Comparison of ENCODE assay signal across 1 cellular context in the genomic region with DNA sequence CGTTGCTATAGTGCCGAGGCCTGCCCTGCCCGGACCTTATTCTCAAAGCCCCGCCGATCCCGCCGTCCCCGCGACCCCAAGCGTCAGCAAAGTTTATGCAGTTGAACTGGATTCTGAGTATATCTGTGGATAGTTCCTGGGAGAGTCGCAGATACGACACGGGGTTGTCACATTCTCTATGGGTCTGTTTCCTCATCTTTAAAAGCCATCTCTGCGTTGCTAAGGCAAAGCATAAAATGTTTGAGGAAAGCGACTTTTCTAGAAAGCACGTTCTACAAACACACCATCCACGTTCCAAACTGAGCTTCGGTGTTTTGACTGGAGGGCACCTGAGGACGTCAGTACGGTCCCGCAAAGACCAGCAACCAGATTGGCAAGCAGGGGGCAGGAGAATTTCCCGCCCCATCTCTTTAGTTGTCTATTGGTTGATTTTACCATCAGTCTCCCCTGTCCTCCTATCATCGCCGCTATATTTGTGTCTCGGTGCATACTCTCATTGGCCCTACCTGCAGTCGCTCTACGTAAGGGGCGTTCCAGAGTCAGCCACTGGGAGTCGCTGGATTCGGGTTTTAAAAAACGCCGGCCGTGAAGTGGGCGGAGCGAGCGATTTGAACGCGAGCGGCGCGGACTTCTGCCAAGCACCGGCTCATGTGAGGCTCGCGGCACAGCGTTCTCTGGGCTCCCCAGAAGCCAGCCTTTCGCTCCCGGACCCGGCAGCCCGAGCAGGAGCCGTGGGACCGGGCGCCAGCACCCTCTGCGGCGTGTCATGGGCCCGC.
TF ChIP-seq lines count a peak whose summit lies in the region.

Gene CENPA (plus strand): TSS at position 626 of the 776 bp plus-strand sequence. CDS start 141 bp downstream, at position 767.

TF ChIP-seq in HepG2, 621 proteins besides CTCF, POLR2A, EP300 and RAD21 (continued from another document and continues in another):
- TF ChIP-seq ZNF770 (CRISPR knock-in tag; IDR thresholded peaks at IDR 0.05) (peak; percentile 72; the same call in 1 of the 2 replicates), MZF1 (CRISPR knock-in tag; IDR thresholded peaks at IDR 0.05; ENCODE audit: borderline replicate concordance) (0 out of 2 replicates have a peak, but pooled peaks have one; percentile 85), CBX5 (CRISPR knock-in tag; IDR thresholded peaks at IDR 0.05; ENCODE audit: borderline replicate concordance) (peak; percentile 81; the same call in 1 of the 2 replicates), TBX2 (CRISPR knock-in tag; IDR thresholded peaks at IDR 0.05; ENCODE audit: borderline replicate concordance) (peak; percentile 86), ZNF180 (CRISPR knock-in tag; IDR thresholded peaks at IDR 0.05; ENCODE audit: borderline replicate concordance, low read depth) (peak; percentile 94; the same call in 1 of the 2 replicates), ARHGAP35 (CRISPR knock-in tag; IDR thresholded peaks at IDR 0.05; ENCODE audit: borderline replicate concordance) (peak; percentile 99), FOSL1 (CRISPR knock-in tag; IDR thresholded peaks at IDR 0.05; ENCODE audit: borderline replicate concordance) (peak; percentile 51; the same call in 1 of the 2 replicates), JUNB (CRISPR knock-in tag; IDR thresholded peaks at IDR 0.05; ENCODE audit: borderline replicate concordance) (peak; percentile 94), AKAP8 (CRISPR knock-in tag; IDR thresholded peaks at IDR 0.05) (peak; percentile 73; the same call in 1 of the 2 replicates), ZNF335 (CRISPR knock-in tag; IDR thresholded peaks at IDR 0.05) (peak; percentile 91), HOXA3 (CRISPR knock-in tag; IDR thresholded peaks at IDR 0.05) (peak; percentile 92), SNAPC5 (CRISPR knock-in tag; IDR thresholded peaks at IDR 0.05; ENCODE audit: borderline replicate concordance) (peak; percentile 96), TARDBP (CRISPR knock-in tag; IDR thresholded peaks at IDR 0.05) (peak; percentile 90), TMF1 (CRISPR knock-in tag; IDR thresholded peaks at IDR 0.05; ENCODE audit: low read depth) (peak; percentile 97; the same call in 1 of the 2 replicates), ZNF747 (CRISPR knock-in tag; IDR thresholded peaks at IDR 0.05; ENCODE audit: borderline replicate concordance) (peak; percentile 94), TFAP4 (IDR thresholded peaks at IDR 0.05; ENCODE audit: borderline replicate concordance, low read depth) (no peak), ELK4 (CRISPR knock-in tag; IDR thresholded peaks at IDR 0.05; ENCODE audit: borderline replicate concordance) (peak; percentile 78; the same call in 1 of the 2 replicates), REPIN1 (CRISPR knock-in tag; IDR thresholded peaks at IDR 0.05; ENCODE audit: borderline replicate concordance, low read depth) (peak; percentile 95), SOX5 (CRISPR knock-in tag; IDR thresholded peaks at IDR 0.05; ENCODE audit: borderline replicate concordance) (peak; percentile 76), E2F5 (CRISPR knock-in tag; conservative IDR thresholded peaks at IDR 0.05) (peak; percentile 95), ZSCAN22 (CRISPR knock-in tag; IDR thresholded peaks at IDR 0.05) (0 out of 2 replicates have a peak, but pooled peaks have one; percentile 37), SIX4 (CRISPR knock-in tag; IDR thresholded peaks at IDR 0.05) (peak; percentile 85), ARNTL (CRISPR knock-in tag; IDR thresholded peaks at IDR 0.05) (peak; percentile 87)
- TF ChIP-seq, protein P1, sequence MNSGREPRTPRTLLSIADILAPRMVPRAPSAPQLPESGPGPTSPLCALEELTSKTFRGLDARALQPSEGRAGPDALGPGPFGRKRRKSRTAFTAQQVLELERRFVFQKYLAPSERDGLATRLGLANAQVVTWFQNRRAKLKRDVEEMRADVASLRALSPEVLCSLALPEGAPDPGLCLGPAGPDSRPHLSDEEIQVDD (CRISPR knock-in tag; IDR thresholded peaks at IDR 0.05; ENCODE audit: borderline replicate concordance), result peak; percentile 93; the same call in 1 of the 2 replicates
- TF ChIP-seq, protein P2, sequence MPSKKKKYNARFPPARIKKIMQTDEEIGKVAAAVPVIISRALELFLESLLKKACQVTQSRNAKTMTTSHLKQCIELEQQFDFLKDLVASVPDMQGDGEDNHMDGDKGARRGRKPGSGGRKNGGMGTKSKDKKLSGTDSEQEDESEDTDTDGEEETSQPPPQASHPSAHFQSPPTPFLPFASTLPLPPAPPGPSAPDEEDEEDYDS (CRISPR knock-in tag; IDR thresholded peaks at IDR 0.05), result peak; percentile 93
- TF ChIP-seq, protein P3, sequence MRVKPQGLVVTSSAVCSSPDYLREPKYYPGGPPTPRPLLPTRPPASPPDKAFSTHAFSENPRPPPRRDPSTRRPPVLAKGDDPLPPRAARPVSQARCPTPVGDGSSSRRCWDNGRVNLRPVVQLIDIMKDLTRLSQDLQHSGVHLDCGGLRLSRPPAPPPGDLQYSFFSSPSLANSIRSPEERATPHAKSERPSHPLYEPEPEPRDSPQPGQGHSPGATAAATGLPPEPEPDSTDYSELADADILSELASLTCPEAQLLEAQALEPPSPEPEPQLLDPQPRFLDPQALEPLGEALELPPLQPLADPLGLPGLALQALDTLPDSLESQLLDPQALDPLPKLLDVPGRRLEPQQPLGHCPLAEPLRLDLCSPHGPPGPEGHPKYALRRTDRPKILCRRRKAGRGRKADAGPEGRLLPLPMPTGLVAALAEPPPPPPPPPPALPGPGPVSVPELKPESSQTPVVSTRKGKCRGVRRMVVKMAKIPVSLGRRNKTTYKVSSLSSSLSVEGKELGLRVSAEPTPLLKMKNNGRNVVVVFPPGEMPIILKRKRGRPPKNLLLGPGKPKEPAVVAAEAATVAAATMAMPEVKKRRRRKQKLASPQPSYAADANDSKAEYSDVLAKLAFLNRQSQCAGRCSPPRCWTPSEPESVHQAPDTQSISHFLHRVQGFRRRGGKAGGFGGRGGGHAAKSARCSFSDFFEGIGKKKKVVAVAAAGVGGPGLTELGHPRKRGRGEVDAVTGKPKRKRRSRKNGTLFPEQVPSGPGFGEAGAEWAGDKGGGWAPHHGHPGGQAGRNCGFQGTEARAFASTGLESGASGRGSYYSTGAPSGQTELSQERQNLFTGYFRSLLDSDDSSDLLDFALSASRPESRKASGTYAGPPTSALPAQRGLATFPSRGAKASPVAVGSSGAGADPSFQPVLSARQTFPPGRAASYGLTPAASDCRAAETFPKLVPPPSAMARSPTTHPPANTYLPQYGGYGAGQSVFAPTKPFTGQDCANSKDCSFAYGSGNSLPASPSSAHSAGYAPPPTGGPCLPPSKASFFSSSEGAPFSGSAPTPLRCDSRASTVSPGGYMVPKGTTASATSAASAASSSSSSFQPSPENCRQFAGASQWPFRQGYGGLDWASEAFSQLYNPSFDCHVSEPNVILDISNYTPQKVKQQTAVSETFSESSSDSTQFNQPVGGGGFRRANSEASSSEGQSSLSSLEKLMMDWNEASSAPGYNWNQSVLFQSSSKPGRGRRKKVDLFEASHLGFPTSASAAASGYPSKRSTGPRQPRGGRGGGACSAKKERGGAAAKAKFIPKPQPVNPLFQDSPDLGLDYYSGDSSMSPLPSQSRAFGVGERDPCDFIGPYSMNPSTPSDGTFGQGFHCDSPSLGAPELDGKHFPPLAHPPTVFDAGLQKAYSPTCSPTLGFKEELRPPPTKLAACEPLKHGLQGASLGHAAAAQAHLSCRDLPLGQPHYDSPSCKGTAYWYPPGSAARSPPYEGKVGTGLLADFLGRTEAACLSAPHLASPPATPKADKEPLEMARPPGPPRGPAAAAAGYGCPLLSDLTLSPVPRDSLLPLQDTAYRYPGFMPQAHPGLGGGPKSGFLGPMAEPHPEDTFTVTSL (CRISPR knock-in tag; IDR thresholded peaks at IDR 0.05; ENCODE audit: borderline replicate concordance), result no peak
- TF ChIP-seq, protein P4, sequence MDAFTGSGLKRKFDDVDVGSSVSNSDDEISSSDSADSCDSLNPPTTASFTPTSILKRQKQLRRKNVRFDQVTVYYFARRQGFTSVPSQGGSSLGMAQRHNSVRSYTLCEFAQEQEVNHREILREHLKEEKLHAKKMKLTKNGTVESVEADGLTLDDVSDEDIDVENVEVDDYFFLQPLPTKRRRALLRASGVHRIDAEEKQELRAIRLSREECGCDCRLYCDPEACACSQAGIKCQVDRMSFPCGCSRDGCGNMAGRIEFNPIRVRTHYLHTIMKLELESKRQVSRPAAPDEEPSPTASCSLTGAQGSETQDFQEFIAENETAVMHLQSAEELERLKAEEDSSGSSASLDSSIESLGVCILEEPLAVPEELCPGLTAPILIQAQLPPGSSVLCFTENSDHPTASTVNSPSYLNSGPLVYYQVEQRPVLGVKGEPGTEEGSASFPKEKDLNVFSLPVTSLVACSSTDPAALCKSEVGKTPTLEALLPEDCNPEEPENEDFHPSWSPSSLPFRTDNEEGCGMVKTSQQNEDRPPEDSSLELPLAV (CRISPR knock-in tag; conservative IDR thresholded peaks at IDR 0.05; ENCODE audit: low read depth), result peak; percentile 96; the same call in 1 of the 2 replicates
- TF ChIP-seq, protein P5, sequence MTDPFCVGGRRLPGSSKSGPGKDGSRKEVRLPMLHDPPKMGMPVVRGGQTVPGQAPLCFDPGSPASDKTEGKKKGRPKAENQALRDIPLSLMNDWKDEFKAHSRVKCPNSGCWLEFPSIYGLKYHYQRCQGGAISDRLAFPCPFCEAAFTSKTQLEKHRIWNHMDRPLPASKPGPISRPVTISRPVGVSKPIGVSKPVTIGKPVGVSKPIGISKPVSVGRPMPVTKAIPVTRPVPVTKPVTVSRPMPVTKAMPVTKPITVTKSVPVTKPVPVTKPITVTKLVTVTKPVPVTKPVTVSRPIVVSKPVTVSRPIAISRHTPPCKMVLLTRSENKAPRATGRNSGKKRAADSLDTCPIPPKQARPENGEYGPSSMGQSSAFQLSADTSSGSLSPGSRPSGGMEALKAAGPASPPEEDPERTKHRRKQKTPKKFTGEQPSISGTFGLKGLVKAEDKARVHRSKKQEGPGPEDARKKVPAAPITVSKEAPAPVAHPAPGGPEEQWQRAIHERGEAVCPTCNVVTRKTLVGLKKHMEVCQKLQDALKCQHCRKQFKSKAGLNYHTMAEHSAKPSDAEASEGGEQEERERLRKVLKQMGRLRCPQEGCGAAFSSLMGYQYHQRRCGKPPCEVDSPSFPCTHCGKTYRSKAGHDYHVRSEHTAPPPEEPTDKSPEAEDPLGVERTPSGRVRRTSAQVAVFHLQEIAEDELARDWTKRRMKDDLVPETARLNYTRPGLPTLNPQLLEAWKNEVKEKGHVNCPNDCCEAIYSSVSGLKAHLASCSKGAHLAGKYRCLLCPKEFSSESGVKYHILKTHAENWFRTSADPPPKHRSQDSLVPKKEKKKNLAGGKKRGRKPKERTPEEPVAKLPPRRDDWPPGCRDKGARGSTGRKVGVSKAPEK (CRISPR knock-in tag; IDR thresholded peaks at IDR 0.05; ENCODE audit: borderline replicate concordance), result no peak
- TF ChIP-seq, protein P6, sequence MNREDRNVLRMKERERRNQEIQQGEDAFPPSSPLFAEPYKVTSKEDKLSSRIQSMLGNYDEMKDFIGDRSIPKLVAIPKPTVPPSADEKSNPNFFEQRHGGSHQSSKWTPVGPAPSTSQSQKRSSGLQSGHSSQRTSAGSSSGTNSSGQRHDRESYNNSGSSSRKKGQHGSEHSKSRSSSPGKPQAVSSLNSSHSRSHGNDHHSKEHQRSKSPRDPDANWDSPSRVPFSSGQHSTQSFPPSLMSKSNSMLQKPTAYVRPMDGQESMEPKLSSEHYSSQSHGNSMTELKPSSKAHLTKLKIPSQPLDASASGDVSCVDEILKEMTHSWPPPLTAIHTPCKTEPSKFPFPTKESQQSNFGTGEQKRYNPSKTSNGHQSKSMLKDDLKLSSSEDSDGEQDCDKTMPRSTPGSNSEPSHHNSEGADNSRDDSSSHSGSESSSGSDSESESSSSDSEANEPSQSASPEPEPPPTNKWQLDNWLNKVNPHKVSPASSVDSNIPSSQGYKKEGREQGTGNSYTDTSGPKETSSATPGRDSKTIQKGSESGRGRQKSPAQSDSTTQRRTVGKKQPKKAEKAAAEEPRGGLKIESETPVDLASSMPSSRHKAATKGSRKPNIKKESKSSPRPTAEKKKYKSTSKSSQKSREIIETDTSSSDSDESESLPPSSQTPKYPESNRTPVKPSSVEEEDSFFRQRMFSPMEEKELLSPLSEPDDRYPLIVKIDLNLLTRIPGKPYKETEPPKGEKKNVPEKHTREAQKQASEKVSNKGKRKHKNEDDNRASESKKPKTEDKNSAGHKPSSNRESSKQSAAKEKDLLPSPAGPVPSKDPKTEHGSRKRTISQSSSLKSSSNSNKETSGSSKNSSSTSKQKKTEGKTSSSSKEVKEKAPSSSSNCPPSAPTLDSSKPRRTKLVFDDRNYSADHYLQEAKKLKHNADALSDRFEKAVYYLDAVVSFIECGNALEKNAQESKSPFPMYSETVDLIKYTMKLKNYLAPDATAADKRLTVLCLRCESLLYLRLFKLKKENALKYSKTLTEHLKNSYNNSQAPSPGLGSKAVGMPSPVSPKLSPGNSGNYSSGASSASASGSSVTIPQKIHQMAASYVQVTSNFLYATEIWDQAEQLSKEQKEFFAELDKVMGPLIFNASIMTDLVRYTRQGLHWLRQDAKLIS (CRISPR knock-in tag; IDR thresholded peaks at IDR 0.05), result no peak
